In the genomic region with DNA sequence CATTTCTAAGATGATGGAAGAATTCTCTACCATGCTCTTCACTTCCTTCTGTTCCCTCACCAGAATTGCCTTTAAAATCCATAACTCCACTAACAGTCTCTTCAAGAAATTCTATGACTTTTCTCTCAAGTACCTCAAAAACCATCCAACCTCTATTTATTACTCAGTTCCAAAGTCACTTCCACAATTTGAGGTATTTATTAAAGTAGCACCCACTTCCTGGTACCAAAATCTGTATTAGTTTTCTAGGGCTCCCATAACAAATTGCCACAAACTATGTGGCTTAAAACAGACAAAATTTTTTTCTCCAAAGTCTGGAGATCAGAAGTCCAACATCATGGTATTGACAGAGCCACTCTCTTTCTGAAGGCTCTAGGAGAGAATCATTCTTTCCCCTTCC, we compare ENCODE assay signal across 27 cellular contexts.
"Had no signal": no experiment of that assay in that cellular context is flagged by ENCODE, and none has a peak within 500 bp of the region (broad histone marks: within the 10 kb centered on the region; RNA-seq: fewer than 3 reads in every experiment).

No MANE protein-coding gene starts in this region.

- H3K4me3 Mint-ChIP-seq: immature natural killer cell; naive thymus-derived CD8-positive, alpha-beta T cell; stimulated activated naive CD8-positive, alpha-beta T cell treated with anti-CD3 and anti-CD28 coated beads, Interleukin-15, amount 100 ng/mL, for 72 hours had no signal

- DNase-seq: colonic mucosa; dermis blood vessel endothelial cell; effector memory CD4-positive, alpha-beta T cell; foreskin keratinocyte; hippocampal formation; immature natural killer cell; islet precursor cell; kidney glomerular epithelial cell; left colon; left ventricle myocardium inferior; lower lobe of right lung; naive thymus-derived CD8-positive, alpha-beta T cell; pancreas; right lobe of liver; small intestine; stimulated activated CD4-positive, alpha-beta T cell treated with anti-CD3 and anti-CD28 coated beads, Interleukin-12 subunit alpha, Interleukin-12 subunit beta, amount 100 ng/mL, for 4 hours; stimulated activated CD4-positive, alpha-beta T cell treated with anti-CD3 and anti-CD28 coated beads, Interleukin-1b, Interleukin-23, amount 100 ng/mL, for 48 hours; stimulated activated CD4-positive, alpha-beta T cell treated with anti-CD3 and anti-CD28 coated beads, Interleukin-4, amount 100 ng/mL, for 1 hour; stimulated activated CD8-positive, alpha-beta memory T cell treated with anti-CD3 and anti-CD28 coated beads, Interleukin-4, amount 100 ng/mL, for 48 hours; stimulated activated naive CD4-positive, alpha-beta T cell; stimulated activated naive CD8-positive, alpha-beta T cell treated with anti-CD3 and anti-CD28 coated beads, Interleukin-15, amount 100 ng/mL, for 72 hours; transverse colon had no signal

- H3K9me3 ChIP-seq: colonic mucosa, esophagus muscularis mucosa, gastroesophageal sphincter, heart left ventricle, lower lobe of right lung, pancreas, right lobe of liver, suprapubic skin, transverse colon, vagina had no signal

- H3K27ac Mint-ChIP-seq: immature natural killer cell; stimulated activated naive CD8-positive, alpha-beta T cell treated with anti-CD3 and anti-CD28 coated beads, Interleukin-15, amount 100 ng/mL, for 72 hours had no signal

- H3K9me3 Mint-ChIP-seq: immature natural killer cell; stimulated activated naive CD8-positive, alpha-beta T cell treated with anti-CD3 and anti-CD28 coated beads, Interleukin-15, amount 100 ng/mL, for 72 hours had no signal

- H3K4me3 ChIP-seq: colonic mucosa, esophagus muscularis mucosa, gastroesophageal sphincter, heart left ventricle, left ventricle myocardium inferior, lower lobe of right lung, pancreas, right lobe of liver, suprapubic skin, transverse colon, vagina had no signal

- H3K36me3 ChIP-seq: colonic mucosa, esophagus muscularis mucosa, gastroesophageal sphincter, heart left ventricle, left ventricle myocardium inferior, lower lobe of right lung, pancreas, right lobe of liver, suprapubic skin, transverse colon, vagina had no signal

- H3K27me3 ChIP-seq: colonic mucosa, esophagus muscularis mucosa, foreskin keratinocyte, gastroesophageal sphincter, heart left ventricle, pancreas, right lobe of liver, suprapubic skin, transverse colon, vagina had no signal

- ATAC-seq: foreskin keratinocyte; gastroesophageal sphincter; heart left ventricle; left colon; lower lobe of right lung; naive thymus-derived CD8-positive, alpha-beta T cell; pancreas; right lobe of liver; stimulated activated naive CD8-positive, alpha-beta T cell treated with anti-CD3 and anti-CD28 coated beads, Interleukin-15, amount 100 ng/mL, for 72 hours had no signal

- H3K27ac ChIP-seq: colonic mucosa, esophagus muscularis mucosa, foreskin keratinocyte, gastroesophageal sphincter, left ventricle myocardium inferior, lower lobe of right lung, pancreas, right lobe of liver, suprapubic skin, transverse colon, vagina had no signal

- H3K4me1 ChIP-seq: foreskin keratinocyte, gastroesophageal sphincter, lower lobe of right lung, pancreas, right lobe of liver, vagina had no signal
